ENCODE assay signal across 15 cellular contexts in the genomic region with DNA sequence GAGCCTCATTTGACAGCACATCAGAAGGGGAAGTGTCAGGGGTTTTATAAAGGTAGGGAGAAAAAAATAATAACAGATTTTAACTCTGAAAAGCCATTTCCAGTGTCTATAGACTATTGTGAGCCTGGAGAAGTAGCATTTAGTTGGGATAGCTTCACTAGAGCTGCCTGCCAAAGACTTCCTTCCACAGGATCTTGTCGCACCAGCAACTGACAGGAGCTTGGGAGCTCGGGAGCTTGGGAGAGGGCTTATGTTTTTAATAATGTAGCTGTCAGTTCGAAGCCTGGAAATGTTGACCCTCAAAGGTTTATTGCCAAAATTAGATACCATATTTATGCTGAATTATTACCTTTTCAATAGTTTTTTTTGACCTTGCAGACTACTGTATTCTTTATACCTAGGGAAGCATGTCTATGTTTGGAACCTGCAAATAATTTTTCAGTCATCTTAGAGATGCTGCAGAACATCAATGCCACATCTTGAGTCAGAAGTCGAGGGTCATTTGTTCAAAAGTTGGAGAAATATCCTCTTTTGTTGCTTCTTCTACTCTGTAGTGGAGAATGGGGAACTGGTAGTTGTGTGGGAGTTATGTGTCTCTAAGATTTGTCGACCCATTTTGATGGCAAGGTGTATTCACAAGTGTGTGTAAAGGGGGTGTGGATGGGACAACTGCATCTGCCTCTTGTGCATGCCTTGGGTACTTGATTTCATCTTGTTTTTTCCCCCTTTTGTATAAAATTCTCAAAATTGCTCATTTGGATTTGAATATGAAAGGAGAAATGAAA. TPM values are rescaled to one million over a fixed set of nuclear protein-coding genes. Genes with fewer than 3 reads are reported as not detected.
"Had no signal": no experiment of that assay in that cellular context is flagged by ENCODE, and none has a peak within 500 bp of the region (broad histone marks: within the 10 kb centered on the region; RNA-seq: fewer than 3 reads in every experiment).

No MANE protein-coding gene starts in this region.

- H3K27me3 ChIP-seq: body of pancreas, right atrium auricular region, upper lobe of left lung had no signal

- H3K4me1 ChIP-seq: body of pancreas, lower lobe of right lung, parathyroid adenoma, right atrium auricular region, upper lobe of left lung had no signal

- H3K9ac ChIP-seq: parathyroid adenoma had no signal

- ATAC-seq: activated naive CD4-positive, alpha-beta T cell treated with anti-CD3 and anti-CD28 coated beads, Interleukin-2, amount 50 U/mL, for 72 hours; body of pancreas; left cardiac atrium; lower lobe of right lung; stimulated activated naive CD8-positive, alpha-beta T cell treated with anti-CD3 and anti-CD28 coated beads, Interleukin-15, Interleukin-2, amounts not matched to agents 100 U/mL and 50 U/mL, for 24 hours had no signal

- H3K27ac ChIP-seq: body of pancreas, lower lobe of right lung, parathyroid adenoma, right atrium auricular region, upper lobe of left lung had no signal

- H3K36me3 ChIP-seq: lower lobe of right lung, right atrium auricular region, upper lobe of left lung had no signal

- DNase-seq: activated CD4-positive, alpha-beta T cell treated with anti-CD3 and anti-CD28 coated beads, Interleukin-2, amount 50 U/mL, for 4 hours; activated effector memory CD4-positive, alpha-beta T cell treated with Interleukin-2 at 50 U/mL for 16 hours; activated T-cell treated with anti-CD3 and anti-CD28 coated beads, Interleukin-2, amount 50 U/mL, for 24 hours; amniotic stem cell; body of pancreas; immature natural killer cell; left cardiac atrium; lower lobe of right lung; stimulated activated naive CD8-positive, alpha-beta T cell treated with anti-CD3 and anti-CD28 coated beads, Interleukin-15, Interleukin-2, amounts not matched to agents 100 U/mL and 50 U/mL, for 24 hours; upper lobe of left lung had no signal

- H3K79me2 ChIP-seq: parathyroid adenoma had no signal

- H3K4me3 ChIP-seq: body of pancreas, lower lobe of right lung, right atrium auricular region, upper lobe of left lung had no signal

- H2AFZ ChIP-seq: parathyroid adenoma had no signal

- H3K9me3 ChIP-seq: body of pancreas, lower lobe of right lung, right atrium auricular region, upper lobe of left lung had no signal

RNA-seq across cellular contexts. Expression of a gene that starts 41.7 kb away (rescaled TPM):
- total RNA-seq: activated naive CD4-positive, alpha-beta T cell treated with anti-CD3 and anti-CD28 coated beads, Interleukin-2, amount 50 U/mL, for 72 hours; body of pancreas; dermis microvascular lymphatic vessel endothelial cell; left cardiac atrium; lower lobe of right lung; right atrium auricular region; T-helper 2 cell treated with Interferon-gamma antibody and Interleukin-4, amounts not matched to agents 100 ng/mL and 5 ng/mL, for 36 hours; upper lobe of left lung had no signal
- polyA plus RNA-seq: immature natural killer cell had no signal
